ENCODE assay signal across 10 cellular contexts in the genomic region with DNA sequence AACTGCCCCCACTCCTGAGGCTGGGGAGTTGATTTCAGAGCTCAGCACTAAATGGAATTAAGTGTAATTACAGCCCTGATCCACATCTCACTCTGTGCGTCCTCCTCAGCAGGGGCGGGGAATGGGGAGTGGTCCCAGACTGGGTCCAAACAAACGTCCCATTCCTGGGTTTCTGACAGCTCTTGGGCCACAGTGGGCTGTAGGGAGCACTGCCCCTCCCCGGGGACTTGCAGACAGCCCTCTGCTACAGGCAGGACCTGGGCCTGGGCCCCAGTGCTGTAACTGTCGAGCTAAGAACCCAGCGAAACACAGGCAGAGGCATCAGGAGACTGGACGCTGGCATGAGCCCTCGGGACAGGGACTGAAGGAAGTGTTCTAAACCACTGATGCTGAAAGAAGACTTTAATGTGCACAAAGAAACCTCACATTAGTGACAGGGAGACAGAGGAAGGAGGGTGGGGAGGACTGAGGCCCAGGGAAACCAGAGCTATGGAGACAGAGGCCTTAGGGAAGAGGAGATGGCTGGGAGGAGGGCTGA. TPM values are rescaled to one million over a fixed set of nuclear protein-coding genes. Genes with fewer than 3 reads are reported as not detected.
DNase-seq lines count a peak whose midpoint lies in the region; ATAC-seq and TF ChIP-seq lines count a peak whose summit lies in the region.
"Had no signal": no experiment of that assay in that cellular context is flagged by ENCODE, and none has a peak within 500 bp of the region (broad histone marks: within the 10 kb centered on the region; RNA-seq: fewer than 3 reads in every experiment).

No MANE protein-coding gene starts in this region.

- ATAC-seq in naive B cell (ENCODE audit: low read depth in 2 of 2) = no peak
- ATAC-seq in HG03439 (IDR thresholded peaks at IDR 0.05; ENCODE audit: unreplicated experiment) = no peak
- no peak for ATAC-seq in GM19397 (IDR thresholded peaks at IDR 0.05; ENCODE audit: unreplicated experiment)

- TF ChIP-seq CTCF in A673 (conservative IDR thresholded peaks at IDR 0.05; ENCODE audit: low read depth, low read length) = 0 out of 2 replicates have a peak, but pooled peaks have one; percentile 23

- H3K27me3 Mint-ChIP-seq in naive B cell = peaks cover 14 to 49% (median 15%) of the 10 kb centered on the region in 3 donors

- H3K36me3 Mint-ChIP-seq in naive B cell = no peaks in the 10 kb centered on the region

- POLR2A ChIA-PET in A673 (lab: Charles Lee; ENCODE audit: low non-redundant PET) = no interaction called here

- H3K9ac ChIP-seq in HUES48 (ENCODE audit: low read depth, low read length) = no peak overlapping the region

- H3K9me3 ChIP-seq in A673 (ENCODE audit: low read depth, low read length, poor library complexity, severe bottlenecking) = no peaks in the 10 kb centered on the region
- no peaks in the 10 kb centered on the region for H3K9me3 ChIP-seq in HUES48 (ENCODE audit: control insufficient read depth, insufficient read depth, low read length)

- no peak overlapping the region for H3K27ac ChIP-seq in A673 (ENCODE audit: low read depth, low read length, poor library complexity, severe bottlenecking)
- H3K27ac ChIP-seq in HUES48 (ENCODE audit: low read depth, low read length) = peak overlapping the region; percentile 36
- H3K27ac ChIP-seq in cingulate gyrus (ENCODE audit: low read depth, low read length) = peak overlapping the region; percentile 61

- CTCF ChIA-PET in A673 (lab: Charles Lee) = interaction anchor here (0.7 kb wide), 1 partner anchor 701 kb away, joined by 5 read pairs; no protein-coding TSS in a partner anchor

- no peak overlapping the region for H3K4me3 ChIP-seq in A673 (ENCODE audit: low read depth, low read length, poor library complexity, severe bottlenecking)
- no peak overlapping the region for H3K4me3 ChIP-seq in HUES48 (ENCODE audit: low read depth, low read length)
- H3K4me3 ChIP-seq: skin epidermis had no signal

- peaks cover 16 to 32% (median 23%) of the 10 kb centered on the region in 3 donors for H3K4me1 Mint-ChIP-seq in naive B cell

- intact Hi-C loops in A673 (cut with micrococcal nuclease; ENCODE audit: unreplicated experiment) = no loop called here

- no TSS peak for BruUV-seq in A673 (replicated peaks; lab: Mats Ljungman, UMichigan)

- H3K9me3 Mint-ChIP-seq in naive B cell = no peaks in the 10 kb centered on the region

- H3K27me3 ChIP-seq in A673 (replicated peaks; ENCODE audit: insufficient read depth, low read depth, low read length, poor library complexity) (no peaks in the 10 kb centered on the region), HUES48 (ENCODE audit: control insufficient read depth, insufficient read depth, low read length) (peaks cover 8% of the 10 kb centered on the region)

- DNase-seq in A673 (ENCODE audit: low spot score) (no peak), naive B cell (no peak), glomerular visceral epithelial cell (ENCODE audit: extremely low spot score) (no peak), NCI-H446 treated with DMSO at 0.1 percent for 48 hours (lab: John Stamatoyannopoulos, UW) (no peak)
- DNase-seq: NCI-H2171 treated with DMSO at 0.1 percent for 48 hours had no signal

- H3K4me3 Mint-ChIP-seq in naive B cell = peak overlapping the region in 1 of 8 donors; percentile 50

- H3K27ac Mint-ChIP-seq in naive B cell = peak overlapping the region in 5 of 6 donors; percentile 34 to 92 (median 85)

- H3K4me1 ChIP-seq in A673 (ENCODE audit: insufficient read depth, low read length, poor library complexity, severe bottlenecking) = peaks cover 34% of the 10 kb centered on the region
- H3K4me1 ChIP-seq in HUES48 (ENCODE audit: control insufficient read depth, insufficient read depth, low read length) = peaks cover 37% of the 10 kb centered on the region

- H3K36me3 ChIP-seq in A673 (ENCODE audit: insufficient read depth, low read length, poor library complexity, severe bottlenecking) (no peaks in the 10 kb centered on the region), HUES48 (ENCODE audit: control insufficient read depth, insufficient read depth, low read length) (no peaks in the 10 kb centered on the region)

RNA-seq across cellular contexts. Expression of gene SEMA4C, which starts 5.7 kb away (rescaled TPM):
- total RNA-seq in A673 (2021) = 33.3 and 36.1 TPM in 2 replicates
- polyA plus RNA-seq in naive B cell (ENCODE audit: low read depth in 6 of 6) = under 1 TPM in 1 of 6 donors, not detected in 5; 0.82 TPM

RNA-seq across cellular contexts. Expression of gene ANKRD39, which starts 17.8 kb away (rescaled TPM):
- total RNA-seq in A673 (2021) = 21.0 and 25.3 TPM in 2 replicates
- polyA plus RNA-seq in naive B cell (ENCODE audit: low read depth in 6 of 6) = 10 to 100 TPM in 5 of 6 donors, 1 to 10 TPM in 1; 7.3 to 22.8 (median 20.0) TPM

RNA-seq across cellular contexts. Expression of gene ANKRD23, which starts 31.7 kb away (rescaled TPM):
- 6.2 and 8.6 TPM in 2 replicates for total RNA-seq in A673 (2021)
- 1 to 10 TPM in 3 of 6 donors, under 1 TPM in 1, not detected in 2; 0.44 to 1.4 (median 1.1) TPM for polyA plus RNA-seq in naive B cell (ENCODE audit: low read depth in 6 of 6)

RNA-seq across cellular contexts. Expression of gene CNNM3, which starts 59.5 kb away (rescaled TPM):
- total RNA-seq in A673 (2021) = 20.3 and 20.9 TPM in 2 replicates
- 10 to 100 TPM in 1 of 6 donors, 1 to 10 TPM in 5; 4.3 to 16.3 (median 6.1) TPM for polyA plus RNA-seq in naive B cell (ENCODE audit: low read depth in 6 of 6)
